28 cellular contexts compared by ENCODE assay signal in genomic region chr3:147030274-147030673, GRCh38.
"Had no signal": no experiment of that assay in that cellular context is flagged by ENCODE, and none has a peak within 500 bp of the region (broad histone marks: within the 10 kb centered on the region; RNA-seq: fewer than 3 reads in every experiment).

No MANE protein-coding gene starts in this region.

- H2AFZ ChIP-seq: hepatocyte had no signal

- H3K79me2 ChIP-seq: hepatocyte had no signal

- H3K36me3 ChIP-seq: lower lobe of right lung, ovary, prostate gland, suprapubic skin, transverse colon had no signal

- H3K4me2 ChIP-seq: hepatocyte had no signal

- FAIRE-seq: colon, endothelial cell of umbilical vein, urothelium cell line had no signal

- ATAC-seq: activated CD4-positive, alpha-beta T cell treated with anti-CD3 and anti-CD28 coated beads for 36 hours; activated naive CD8-positive, alpha-beta T cell treated with anti-CD3 and anti-CD28 coated beads, Interleukin-2, amount 50 U/mL, for 24 hours; effector memory CD8-positive, alpha-beta T cell; esophagus mucosa; left lobe of liver; lower lobe of right lung; naive thymus-derived CD8-positive, alpha-beta T cell; right cardiac atrium; stimulated activated naive CD8-positive, alpha-beta T cell treated with anti-CD3 and anti-CD28 coated beads, Interleukin-15, amount 100 ng/mL, for 72 hours; T-helper 17 cell had no signal

- H3K4me1 ChIP-seq: lower lobe of right lung, prostate gland, suprapubic skin, transverse colon had no signal

- H3K27ac ChIP-seq: dorsolateral prefrontal cortex, hepatocyte, lower lobe of right lung, ovary, prostate gland, suprapubic skin, transverse colon had no signal

- DNase-seq: activated B cell treated with CpG ODN at 0.5 μM for 24 hours; activated CD4-positive, alpha-beta T cell treated with anti-CD3 and anti-CD28 coated beads for 36 hours; activated CD4-positive, alpha-beta T cell treated with anti-CD3 and anti-CD28 coated beads, Interleukin-2, amount 50 U/mL, for 48 hours; activated CD8-positive, alpha-beta memory T cell treated with anti-CD3 and anti-CD28 coated beads, Interleukin-2, amount 50 U/mL, for 48 hours; activated naive CD4-positive, alpha-beta T cell treated with anti-CD3 and anti-CD28 coated beads, Interleukin-2, amount 50 U/mL, for 16 hours; activated naive CD8-positive, alpha-beta T cell treated with anti-CD3 and anti-CD28 coated beads, Interleukin-2, amount 50 U/mL, for 24 hours; activated T-cell treated with anti-CD3 and anti-CD28 coated beads, Interleukin-2, amount 50 U/mL, for 48 hours; central memory CD4-positive, alpha-beta T cell; dorsolateral prefrontal cortex; effector memory CD8-positive, alpha-beta T cell; glutamatergic neuron; immature natural killer cell; lower lobe of right lung; naive thymus-derived CD8-positive, alpha-beta T cell; ovary; right cardiac atrium; stimulated activated CD4-positive, alpha-beta T cell treated with anti-CD3 and anti-CD28 coated beads, Interleukin-1b, Interleukin-23, amount 100 ng/mL, for 48 hours; stimulated activated naive CD8-positive, alpha-beta T cell treated with anti-CD3 and anti-CD28 coated beads, Interleukin-15, amount 100 ng/mL, for 72 hours; T-helper 17 cell; transverse colon had no signal

- H3K9me3 ChIP-seq: ovary, prostate gland, suprapubic skin had no signal

- H3K27me3 ChIP-seq: hepatocyte, ovary, suprapubic skin, transverse colon had no signal

- H3K4me3 ChIP-seq: dorsolateral prefrontal cortex, hepatocyte, lower lobe of right lung, ovary, prostate gland, suprapubic skin, transverse colon had no signal
